ENCODE assay signal across 3 cellular contexts in the genomic region with DNA sequence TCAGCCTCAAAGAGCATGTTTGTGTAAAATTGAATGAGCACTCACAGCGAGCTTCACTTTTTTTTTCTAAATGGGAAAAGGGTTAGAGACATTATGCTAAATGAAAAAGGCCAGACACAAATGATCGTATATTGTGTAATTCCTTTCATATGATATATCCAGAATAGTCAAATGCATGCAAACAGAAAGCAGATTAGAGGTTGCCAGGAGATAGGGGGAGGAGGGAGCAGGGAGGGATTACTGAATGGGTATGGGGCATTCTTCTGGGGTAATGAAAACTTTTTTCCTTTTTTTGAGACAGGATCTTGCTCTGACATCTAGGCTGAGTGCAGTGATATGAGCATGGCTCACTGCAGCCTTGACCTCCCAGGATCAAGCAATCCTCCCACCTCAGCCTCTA.
"Had no signal": no experiment of that assay in that cellular context is flagged by ENCODE, and none has a peak within 500 bp of the region (broad histone marks: within the 10 kb centered on the region; RNA-seq: fewer than 3 reads in every experiment).

No MANE protein-coding gene starts in this region.

- H3K4me3 ChIP-seq: GM12878 had no signal

- DNase-seq: GDM1, GF-D8 had no signal

- ATAC-seq: GM12878 had no signal
